Comparison of ENCODE assay signal across 16 cellular contexts in the genomic region with DNA sequence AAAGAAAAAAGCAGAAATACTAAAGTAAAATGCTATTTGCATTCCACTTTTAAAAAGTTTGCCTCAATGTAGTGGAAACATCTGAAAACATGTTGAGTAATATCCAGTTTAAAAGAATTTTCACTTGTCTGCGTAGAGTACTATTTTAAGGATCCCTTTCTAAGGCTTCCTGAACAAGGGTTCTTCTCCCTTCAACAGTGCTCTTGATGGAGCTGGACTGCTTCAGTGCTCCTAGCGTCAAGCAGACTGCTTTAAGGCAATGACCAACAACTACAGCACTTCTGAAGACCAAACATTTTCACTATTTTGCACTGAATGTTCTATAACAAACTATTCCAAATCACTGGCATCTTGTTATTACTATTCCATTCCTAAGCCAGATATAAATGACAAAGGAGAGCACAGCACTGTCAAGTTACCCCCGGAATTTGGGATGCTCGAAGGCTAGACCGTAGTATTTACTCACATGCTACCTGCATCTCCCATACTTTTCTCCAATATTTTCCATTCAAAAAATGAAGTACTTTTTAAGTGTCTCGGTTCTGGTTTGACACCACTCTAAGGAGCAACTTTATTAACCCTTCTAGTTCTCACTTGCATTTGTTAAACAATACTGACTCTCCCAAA.
"Had no signal": no experiment of that assay in that cellular context is flagged by ENCODE, and none has a peak within 500 bp of the region (broad histone marks: within the 10 kb centered on the region; RNA-seq: fewer than 3 reads in every experiment).

No MANE protein-coding gene starts in this region.

- H3K4me3 Mint-ChIP-seq: activated CD4-positive, alpha-beta memory T cell treated with anti-CD3 and anti-CD28 coated beads for 36 hours; activated naive CD4-positive, alpha-beta T cell treated with anti-CD3 and anti-CD28 coated beads, Interleukin-2, amount 10 ng/mL, durations not matched to agents 7 days and 5 days; activated T-helper 17 cell treated with anti-CD3 and anti-CD28 coated beads, Interleukin-2, amount 50 U/mL, for 72 hours; mesothelial cell of epicardium had no signal

- H3K4me1 Mint-ChIP-seq: activated T-helper 17 cell treated with anti-CD3 and anti-CD28 coated beads, Interleukin-2, amount 50 U/mL, for 72 hours; mesothelial cell of epicardium had no signal

- H3K9me3 Mint-ChIP-seq: activated CD4-positive, alpha-beta memory T cell treated with anti-CD3 and anti-CD28 coated beads for 36 hours; activated naive CD4-positive, alpha-beta T cell treated with anti-CD3 and anti-CD28 coated beads, Interleukin-2, amount 10 ng/mL, durations not matched to agents 7 days and 5 days; activated T-helper 17 cell treated with anti-CD3 and anti-CD28 coated beads, Interleukin-2, amount 50 U/mL, for 72 hours; mesothelial cell of epicardium had no signal

- DNase-seq: activated CD4-positive, alpha-beta memory T cell treated with anti-CD3 and anti-CD28 coated beads for 36 hours; activated CD4-positive, alpha-beta T cell treated with anti-CD3 and anti-CD28 coated beads for 1 hour; activated naive CD4-positive, alpha-beta T cell treated with anti-CD3 and anti-CD28 coated beads, Interleukin-2, amount 10 ng/mL, durations not matched to agents 7 days and 5 days; brain microvascular endothelial cell; cerebellar nuclear complex; head of caudate nucleus; kidney; posterior cingulate gyrus; stimulated activated CD4-positive, alpha-beta T cell treated with anti-CD3 and anti-CD28 coated beads, Interleukin-15, amount 100 ng/mL, for 24 hours; stimulated activated CD4-positive, alpha-beta T cell treated with anti-CD3 and anti-CD28 coated beads, Interleukin-4, amount 100 ng/mL, for 4 hours; T-helper 9 cell; thyroid gland had no signal

- H3K27ac ChIP-seq: brain microvascular endothelial cell, thyroid gland, vagina had no signal

- H3K4me1 ChIP-seq: thyroid gland, vagina had no signal

- ATAC-seq: activated T-helper 17 cell treated with anti-CD3 and anti-CD28 coated beads, Interleukin-2, amount 50 U/mL, for 72 hours; esophagus mucosa had no signal

- H3K9me3 ChIP-seq: thyroid gland, vagina had no signal

- H3K27me3 Mint-ChIP-seq: activated CD4-positive, alpha-beta memory T cell treated with anti-CD3 and anti-CD28 coated beads for 36 hours; activated naive CD4-positive, alpha-beta T cell treated with anti-CD3 and anti-CD28 coated beads, Interleukin-2, amount 10 ng/mL, durations not matched to agents 7 days and 5 days; activated T-helper 17 cell treated with anti-CD3 and anti-CD28 coated beads, Interleukin-2, amount 50 U/mL, for 72 hours had no signal

- H3K4me3 ChIP-seq: thyroid gland, vagina had no signal

- FAIRE-seq: kidney had no signal

- H3K27ac Mint-ChIP-seq: activated CD4-positive, alpha-beta memory T cell treated with anti-CD3 and anti-CD28 coated beads for 36 hours; activated naive CD4-positive, alpha-beta T cell treated with anti-CD3 and anti-CD28 coated beads, Interleukin-2, amount 10 ng/mL, durations not matched to agents 7 days and 5 days; mesothelial cell of epicardium had no signal

- H3K27me3 ChIP-seq: brain microvascular endothelial cell, thyroid gland, vagina had no signal
